Comparison of ENCODE assay signal across 1 cellular context in genomic region chr15:57595011-57595866, GRCh38.
TF ChIP-seq lines count a peak whose summit lies in the region.

No MANE protein-coding gene starts in this region.

TF ChIP-seq in HepG2, 621 proteins besides CTCF, POLR2A, EP300 and RAD21 (continued from another document):
- no peak for TF ChIP-seq NFKBIZ (CRISPR knock-in tag; IDR thresholded peaks at IDR 0.05)
- no peak for TF ChIP-seq GRHL1 (CRISPR knock-in tag; conservative IDR thresholded peaks at IDR 0.05)
- no peak for TF ChIP-seq TCF7L2 (IDR thresholded peaks at IDR 0.05; ENCODE audit: low read depth, low read length)
- TF ChIP-seq ZNF407 (CRISPR knock-in tag; IDR thresholded peaks at IDR 0.05; ENCODE audit: not compliant biosample characterization): no peak
- no peak for TF ChIP-seq ZNF503 (CRISPR knock-in tag; IDR thresholded peaks at IDR 0.05)
- no peak for TF ChIP-seq ZMYM3 (CRISPR knock-in tag; IDR thresholded peaks at IDR 0.05)
- no peak for TF ChIP-seq SSRP1 (CRISPR knock-in tag; IDR thresholded peaks at IDR 0.05)
- TF ChIP-seq ZSCAN30 (CRISPR knock-in tag; IDR thresholded peaks at IDR 0.05): no peak
- TF ChIP-seq PBX2 (CRISPR knock-in tag; IDR thresholded peaks at IDR 0.05): no peak
- no peak for TF ChIP-seq ZNF30 (CRISPR knock-in tag; IDR thresholded peaks at IDR 0.05)
- TF ChIP-seq ELF3 (CRISPR knock-in tag; IDR thresholded peaks at IDR 0.05): no peak
- no peak for TF ChIP-seq ZNF34 (CRISPR knock-in tag; IDR thresholded peaks at IDR 0.05; ENCODE audit: borderline replicate concordance)
- no peak for TF ChIP-seq ZFP37 (CRISPR knock-in tag; IDR thresholded peaks at IDR 0.05; ENCODE audit: borderline replicate concordance)
- no peak for TF ChIP-seq FOXP4 (CRISPR knock-in tag; IDR thresholded peaks at IDR 0.05)
- TF ChIP-seq ZNF569 (CRISPR knock-in tag; IDR thresholded peaks at IDR 0.05; ENCODE audit: borderline replicate concordance): no peak
TF ChIP-seq in HepG2: peak in this region for 0.
